In the genomic region with DNA sequence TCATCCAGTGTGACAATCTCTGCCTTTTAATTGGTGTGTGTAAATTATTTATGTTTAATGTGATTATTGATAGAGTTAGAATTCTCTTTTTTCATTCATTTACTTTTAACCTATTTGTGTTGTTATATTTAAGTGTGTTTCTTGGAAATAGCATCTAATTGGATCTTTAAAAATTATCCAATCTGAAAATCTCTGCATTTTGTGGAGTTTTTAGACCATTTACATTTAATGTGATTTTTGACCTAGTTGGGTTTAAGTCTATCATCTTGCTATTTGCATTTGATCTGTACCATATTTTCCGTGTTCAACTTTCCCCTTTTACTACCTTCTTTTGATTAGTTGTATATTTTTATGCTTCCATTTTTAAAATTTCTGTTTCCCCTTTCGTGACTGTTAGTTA, we compare ENCODE assay signal across 8 cellular contexts.
"Had no signal": no experiment of that assay in that cellular context is flagged by ENCODE, and none has a peak within 500 bp of the region (broad histone marks: within the 10 kb centered on the region; RNA-seq: fewer than 3 reads in every experiment).

No MANE protein-coding gene starts in this region.

- H3K36me3 Mint-ChIP-seq: IgD-negative memory B cell had no signal

- DNase-seq: IMR-90, KBM-7, KG1 had no signal

- ATAC-seq: HepG2 had no signal

- H3K4me2 ChIP-seq: KMS-11 had no signal

- H3K9ac ChIP-seq: KMS-11 had no signal

- FAIRE-seq: HepG2, HTR-8/SVneo had no signal

- H3K27me3 Mint-ChIP-seq: IgD-negative memory B cell had no signal

- H3K4me1 Mint-ChIP-seq: IgD-negative memory B cell had no signal

- H3K27ac ChIP-seq: HL-60, KMS-11 had no signal
